In genomic region chr17:63592797-63593196, GRCh38 we compare ENCODE assay signal across 17 cellular contexts. TPM values are rescaled to one million over a fixed set of nuclear protein-coding genes. Genes with fewer than 3 reads are reported as not detected.
DNase-seq lines count a peak whose midpoint lies in the region; ATAC-seq and TF ChIP-seq lines count a peak whose summit lies in the region.
"Had no signal": no experiment of that assay in that cellular context is flagged by ENCODE, and none has a peak within 500 bp of the region (broad histone marks: within the 10 kb centered on the region; RNA-seq: fewer than 3 reads in every experiment).

No MANE protein-coding gene starts in this region.

- intact Hi-C loops in Calu3 (cut with micrococcal nuclease; ENCODE audit: unreplicated experiment), result no loop called here

- H3K36me3 ChIP-seq in HEK293 (ENCODE audit: control insufficient read depth in 2 of 2, insufficient read depth in 1 of 2, low read length in 2 of 2) (peaks cover 36 to 60% of the 10 kb centered on the region in 2 experiments), GM23338 (ENCODE audit: insufficient read depth) (peaks cover 24% of the 10 kb centered on the region)

- H3K4me3 ChIP-seq in HEK293 (ENCODE audit: low read depth, low read length) (no peak overlapping the region), GM23338 (no peak overlapping the region)

- no peaks in the 10 kb centered on the region; the same call in 1 of the 2 replicates for H4K20me1 ChIP-seq in GM23338 (replicated peaks; ENCODE audit: insufficient read depth)

- no peak for ATAC-seq in activated T-helper 17 cell treated with anti-CD3 and anti-CD28 coated beads, Interleukin-2, amount 50 U/mL, for 72 hours (replicated peaks)
- no peak for ATAC-seq in stimulated activated effector memory CD8-positive, alpha-beta T cell treated with anti-CD3 and anti-CD28 coated beads, Interleukin-12 subunit alpha, Interleukin-12 subunit beta, amount 100 ng/mL, for 72 hours
- no peak for ATAC-seq in GM23338

- no peaks in the 10 kb centered on the region for H3K9me2 ChIP-seq in GM23338 (ENCODE audit: insufficient read depth)

- peak overlapping the region; percentile 51 for H3K27ac Mint-ChIP-seq in activated naive CD4-positive, alpha-beta T cell treated with anti-CD3 and anti-CD28 coated beads, Interleukin-2, amount 50 U/mL, for 24 hours
- peak overlapping the region; percentile 34 for H3K27ac Mint-ChIP-seq in activated T-helper 17 cell treated with anti-CD3 and anti-CD28 coated beads, Interleukin-2, amount 50 U/mL, for 72 hours
- H3K27ac Mint-ChIP-seq in stimulated activated effector memory CD8-positive, alpha-beta T cell treated with anti-CD3 and anti-CD28 coated beads, Interleukin-12 subunit alpha, Interleukin-12 subunit beta, amount 100 ng/mL, for 72 hours, result peak overlapping the region; percentile 56
- H3K27ac Mint-ChIP-seq in GM23338, result no peak overlapping the region
- H3K27ac Mint-ChIP-seq in Calu3 (ENCODE audit: unreplicated experiment), result no peak overlapping the region

- no peak for TF ChIP-seq CTCF in HEK293 (tag by site-specific recombination; IDR thresholded peaks at IDR 0.05)
- TF ChIP-seq CTCF in GM23338 (conservative IDR thresholded peaks at IDR 0.05; ENCODE audit: low read depth in 2 of 2), result no peak
- TF ChIP-seq CTCF in Calu3 (IDR thresholded peaks at IDR 0.05; ENCODE audit: unreplicated experiment), result no peak

- H3K79me2 ChIP-seq in GM23338 (replicated peaks; ENCODE audit: insufficient read depth), result no peaks in the 10 kb centered on the region

- peaks cover 7% of the 10 kb centered on the region for H3K36me3 Mint-ChIP-seq in activated naive CD4-positive, alpha-beta T cell treated with anti-CD3 and anti-CD28 coated beads, Interleukin-2, amount 50 U/mL, for 24 hours
- H3K36me3 Mint-ChIP-seq in activated T-helper 17 cell treated with anti-CD3 and anti-CD28 coated beads, Interleukin-2, amount 50 U/mL, for 72 hours (ENCODE audit: low read depth), result peaks cover 55% of the 10 kb centered on the region
- peaks cover 75% of the 10 kb centered on the region for H3K36me3 Mint-ChIP-seq in stimulated activated effector memory CD8-positive, alpha-beta T cell treated with anti-CD3 and anti-CD28 coated beads, Interleukin-12 subunit alpha, Interleukin-12 subunit beta, amount 100 ng/mL, for 72 hours
- H3K36me3 Mint-ChIP-seq in GM23338 (ENCODE audit: low read depth) (peaks cover 36% of the 10 kb centered on the region), Calu3 (ENCODE audit: insufficient read depth, unreplicated experiment) (peaks cover 11% of the 10 kb centered on the region)

- no peak overlapping the region for H3K4me2 ChIP-seq in GM23338

- H3K27me3 Mint-ChIP-seq in activated naive CD4-positive, alpha-beta T cell treated with anti-CD3 and anti-CD28 coated beads, Interleukin-2, amount 50 U/mL, for 24 hours, result no peaks in the 10 kb centered on the region
- H3K27me3 Mint-ChIP-seq in activated T-helper 17 cell treated with anti-CD3 and anti-CD28 coated beads, Interleukin-2, amount 50 U/mL, for 72 hours, result no peaks in the 10 kb centered on the region
- H3K27me3 Mint-ChIP-seq in GM23338 (ENCODE audit: insufficient read depth, low read depth, poor library complexity) (peaks cover 7% of the 10 kb centered on the region), Calu3 (ENCODE audit: unreplicated experiment) (no peaks in the 10 kb centered on the region)
- H3K27me3 Mint-ChIP-seq: CD4-positive, CD25-positive, alpha-beta regulatory T cell had no signal

- H3K4me1 ChIP-seq in HEK293 (ENCODE audit: control insufficient read depth, insufficient read depth, low read length), result no peaks in the 10 kb centered on the region
- H3K4me1 ChIP-seq in GM23338 (ENCODE audit: insufficient read depth), result no peaks in the 10 kb centered on the region
- H3K4me1 ChIP-seq: BE2C had no signal

- BruUV-seq in Calu3 (replicated peaks; lab: Mats Ljungman, UMichigan), result no TSS peak

- no peaks in the 10 kb centered on the region for H3K27me3 ChIP-seq in GM23338 (ENCODE audit: insufficient read depth)
- H3K27me3 ChIP-seq: BE2C had no signal

- peaks cover 4% of the 10 kb centered on the region for H3K4me1 Mint-ChIP-seq in activated naive CD4-positive, alpha-beta T cell treated with anti-CD3 and anti-CD28 coated beads, Interleukin-2, amount 50 U/mL, for 24 hours
- peaks cover 5% of the 10 kb centered on the region for H3K4me1 Mint-ChIP-seq in activated T-helper 17 cell treated with anti-CD3 and anti-CD28 coated beads, Interleukin-2, amount 50 U/mL, for 72 hours
- peaks cover 32% of the 10 kb centered on the region for H3K4me1 Mint-ChIP-seq in stimulated activated effector memory CD8-positive, alpha-beta T cell treated with anti-CD3 and anti-CD28 coated beads, Interleukin-12 subunit alpha, Interleukin-12 subunit beta, amount 100 ng/mL, for 72 hours
- H3K4me1 Mint-ChIP-seq in GM23338 (no peaks in the 10 kb centered on the region), Calu3 (ENCODE audit: low read depth, unreplicated experiment) (no peaks in the 10 kb centered on the region)

- no peaks in the 10 kb centered on the region for H3K9me3 Mint-ChIP-seq in activated naive CD4-positive, alpha-beta T cell treated with anti-CD3 and anti-CD28 coated beads, Interleukin-2, amount 50 U/mL, for 24 hours
- H3K9me3 Mint-ChIP-seq in activated T-helper 17 cell treated with anti-CD3 and anti-CD28 coated beads, Interleukin-2, amount 50 U/mL, for 72 hours, result no peaks in the 10 kb centered on the region
- H3K9me3 Mint-ChIP-seq in stimulated activated effector memory CD8-positive, alpha-beta T cell treated with anti-CD3 and anti-CD28 coated beads, Interleukin-12 subunit alpha, Interleukin-12 subunit beta, amount 100 ng/mL, for 72 hours, result no peaks in the 10 kb centered on the region
- H3K9me3 Mint-ChIP-seq in GM23338, result no peaks in the 10 kb centered on the region
- no peaks in the 10 kb centered on the region for H3K9me3 Mint-ChIP-seq in Calu3 (ENCODE audit: low read depth, unreplicated experiment)
- H3K9me3 Mint-ChIP-seq: CD4-positive, CD25-positive, alpha-beta regulatory T cell had no signal

- no peak for DNase-seq in activated naive CD4-positive, alpha-beta T cell treated with Interleukin-2 at 50 U/mL for 16 hours
- DNase-seq in stimulated activated effector memory CD8-positive, alpha-beta T cell treated with anti-CD3 and anti-CD28 coated beads, Interleukin-12 subunit alpha, Interleukin-12 subunit beta, amount 100 ng/mL, for 72 hours (ENCODE audit: low spot score in 2 of 2), result no peak
- no peak for DNase-seq in GM23338 (ENCODE audit: low spot score)
- DNase-seq in Calu3, result no peak
- DNase-seq: BE2C; CD4-positive, CD25-positive, alpha-beta regulatory T cell; GF-D8; HCEC 1CT; NCI-H1105 treated with DMSO at 0.1 percent for 48 hours; NCI-H1694 treated with DMSO at 0.1 percent for 48 hours; NCI-H2107; NCI-H510A; NCI-H748 treated with DMSO at 0.1 percent for 48 hours; Right ventricle myocardium superior had no signal

- no peak overlapping the region for H2AFZ ChIP-seq in GM23338

- POLR2A ChIA-PET in HEK293 (lab: Yijun Ruan, JAX), result interaction anchor here (0.6 kb wide), 1 partner anchor 24 kb away, joined by 5 read pairs; no protein-coding TSS in a partner anchor

- H3F3A ChIP-seq in GM23338 (replicated peaks; ENCODE audit: low read depth), result no peaks in the 10 kb centered on the region

- CTCF ChIA-PET in HEK293 (lab: Yijun Ruan, JAX) (interaction anchor here (0.7 to 2.0 kb wide), 5 partner anchors 15 to 114 kb away, joined by 3 to 7 read pairs (median 4); no protein-coding TSS in a partner anchor), Calu3 (lab: Charles Lee) (interaction anchor here (0.6 kb wide), 1 partner anchor 397 kb away, joined by 3 read pairs; no protein-coding TSS in a partner anchor)

- H3K4me3 Mint-ChIP-seq in activated naive CD4-positive, alpha-beta T cell treated with anti-CD3 and anti-CD28 coated beads, Interleukin-2, amount 50 U/mL, for 24 hours, result no peak overlapping the region
- no peak overlapping the region for H3K4me3 Mint-ChIP-seq in activated T-helper 17 cell treated with anti-CD3 and anti-CD28 coated beads, Interleukin-2, amount 50 U/mL, for 72 hours
- no peak overlapping the region for H3K4me3 Mint-ChIP-seq in stimulated activated effector memory CD8-positive, alpha-beta T cell treated with anti-CD3 and anti-CD28 coated beads, Interleukin-12 subunit alpha, Interleukin-12 subunit beta, amount 100 ng/mL, for 72 hours
- H3K4me3 Mint-ChIP-seq in GM23338 (no peak overlapping the region), Calu3 (ENCODE audit: low read depth, unreplicated experiment) (no peak overlapping the region)
- H3K4me3 Mint-ChIP-seq: CD4-positive, CD25-positive, alpha-beta regulatory T cell had no signal

- H3K27ac ChIP-seq in HEK293 (ENCODE audit: extremely low read depth, low read depth, low read length) (no peak overlapping the region), GM23338 (ENCODE audit: low read depth) (no peak overlapping the region)

- no peaks in the 10 kb centered on the region for H3K9me3 ChIP-seq in HEK293 (ENCODE audit: control insufficient read depth, insufficient read depth, low read depth, low read length)
- H3K9me3 ChIP-seq: BE2C had no signal

TF ChIP-seq in HEK293, 187 proteins besides CTCF, POLR2A, EP300 and RAD21 (continues in another document):
- 0 out of 2 replicates have a peak, but pooled peaks have one; percentile 31 for TF ChIP-seq PRDM1 (tag by site-specific recombination; IDR thresholded peaks at IDR 0.05)

TF ChIP-seq in GM23338, 12 proteins besides CTCF, POLR2A, EP300 and RAD21 (continues in another document):
- TF ChIP-seq ZNF331 (CRISPR knock-in tag; IDR thresholded peaks at IDR 0.05; ENCODE audit: low read depth) (no peak), NANOG (IDR thresholded peaks at IDR 0.05; ENCODE audit: borderline replicate concordance) (no peak)

RNA-seq across cellular contexts. Expression of gene TACO1, which starts 7.9 kb away (rescaled TPM):
- 10 to 100 TPM; 12.5 to 27.8 TPM for total RNA-seq in activated T-helper 17 cell treated with anti-CD3 and anti-CD28 coated beads, Interleukin-2, amount 50 U/mL, for 72 hours
- 10.6 and 15.4 TPM in 2 replicates for total RNA-seq in GM23338 (2014; rRNA removed; shearing (Covaris generic))
- 19.9 and 21.9 TPM in 2 replicates for polyA plus RNA-seq in GM23338 (2016; fragmentation: Nextera tagmentation; extraction: Ambion mirVana)
- total RNA-seq in Calu3 (2022), result 14.1 and 15.4 TPM in 2 replicates

RNA-seq across cellular contexts. Expression of gene MAP3K3, which starts 29.4 kb away (rescaled TPM):
- 10 to 100 TPM; 30.8 to 38.7 TPM for total RNA-seq in activated T-helper 17 cell treated with anti-CD3 and anti-CD28 coated beads, Interleukin-2, amount 50 U/mL, for 72 hours
- 22.2 and 24.6 TPM in 2 replicates for total RNA-seq in GM23338 (2014; rRNA removed; shearing (Covaris generic))
- polyA plus RNA-seq in GM23338 (2016; fragmentation: Nextera tagmentation; extraction: Ambion mirVana), result 6.1 and 7.3 TPM in 2 replicates
- 10.0 and 11.4 TPM in 2 replicates for total RNA-seq in Calu3 (2022)

RNA-seq across cellular contexts. Expression of gene DCAF7, which starts 42.5 kb away (rescaled TPM):
- 100 to 1,000 TPM; 108 to 115 TPM for total RNA-seq in activated T-helper 17 cell treated with anti-CD3 and anti-CD28 coated beads, Interleukin-2, amount 50 U/mL, for 72 hours
- 51.0 and 60.1 TPM in 2 replicates for total RNA-seq in GM23338 (2014; rRNA removed; shearing (Covaris generic))
- polyA plus RNA-seq in GM23338 (2016; fragmentation: Nextera tagmentation; extraction: Ambion mirVana), result 31.3 and 33.2 TPM in 2 replicates
- 58.9 and 61.9 TPM in 2 replicates for total RNA-seq in Calu3 (2022)

Comparison
In these comparisons a context has a peak if more than half of its experiments do, and no peak if none do; other contexts are left out.
1. H3K27ac Mint-ChIP-seq: peak in activated naive CD4-positive, alpha-beta T cell treated with anti-CD3 and anti-CD28 coated beads, Interleukin-2, amount 50 U/mL, for 24 hours (single experiment), activated T-helper 17 cell treated with anti-CD3 and anti-CD28 coated beads, Interleukin-2, amount 50 U/mL, for 72 hours (single experiment) and stimulated activated effector memory CD8-positive, alpha-beta T cell treated with anti-CD3 and anti-CD28 coated beads, Interleukin-12 subunit alpha, Interleukin-12 subunit beta, amount 100 ng/mL, for 72 hours (single experiment); none in GM23338 (single experiment) and Calu3 (single experiment).